In the genomic region with DNA sequence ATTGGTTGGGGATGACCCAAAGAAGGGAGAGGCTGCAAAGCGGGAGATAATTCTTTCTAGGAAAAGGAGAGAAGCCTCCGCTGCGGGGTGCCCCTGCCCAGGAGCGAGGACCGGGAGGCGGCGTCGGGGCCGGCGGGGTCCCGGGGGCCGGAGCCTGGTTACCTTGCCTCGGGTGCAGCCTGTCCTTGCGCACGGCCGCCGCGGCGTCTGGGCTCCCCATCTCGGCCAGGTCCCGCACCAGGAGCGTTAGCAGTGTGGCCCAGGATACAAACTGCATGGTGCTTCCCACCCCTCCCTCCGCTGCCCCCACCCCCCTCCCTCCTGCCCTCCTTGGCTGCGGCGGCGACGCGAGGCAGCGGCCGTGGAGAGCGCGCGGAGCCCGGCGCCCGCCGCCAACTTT, we compare ENCODE assay signal across 9 cellular contexts. TPM values are rescaled to one million over a fixed set of nuclear protein-coding genes. Genes with fewer than 3 reads are reported as not detected.
DNase-seq lines count a peak whose midpoint lies in the region; ATAC-seq and TF ChIP-seq lines count a peak whose summit lies in the region.
"Had no signal": no experiment of that assay in that cellular context is flagged by ENCODE, and none has a peak within 500 bp of the region (broad histone marks: within the 10 kb centered on the region; RNA-seq: fewer than 3 reads in every experiment).

No MANE protein-coding gene starts in this region.

- peak; percentile 7 for DNase-seq in HuH-7 (ENCODE audit: low spot score)
- no peak for DNase-seq in endodermal cell
- DNase-seq in lung (ENCODE audit: low spot score) = no peak
- DNase-seq in substantia nigra (lab: John Stamatoyannopoulos, UW) = peak in 8 of 49 donors; percentile 4 to 53 (median 22)
- DNase-seq in activated naive CD4-positive, alpha-beta T cell treated with anti-CD3 and anti-CD28 coated beads, Interleukin-2, amount 50 U/mL, for 72 hours (ENCODE audit: low spot score in 2 of 2) = no peak
- no peak for DNase-seq in epidermal melanocyte (ENCODE audit: insufficient read length, low spot score)
- DNase-seq in GM03348 (ENCODE audit: low spot score) = no peak
- DNase-seq: SHP77 had no signal

- H3K27me3 Mint-ChIP-seq in endodermal cell (ENCODE audit: insufficient read depth) = peaks cover 69% of the 10 kb centered on the region

- H3K4me1 ChIP-seq in endodermal cell (ENCODE audit: control insufficient read depth, insufficient read depth, low read length) = peaks cover 1% of the 10 kb centered on the region
- peaks cover 4 to 23% of the 10 kb centered on the region in 2 donors for H3K4me1 ChIP-seq in lung (ENCODE audit: control insufficient read depth in 2 of 2, insufficient read depth in 2 of 2, low read length in 2 of 2)

- H3K36me3 ChIP-seq in endodermal cell (ENCODE audit: control insufficient read depth, insufficient read depth, low read length) (no peaks in the 10 kb centered on the region), lung (ENCODE audit: control insufficient read depth in 2 of 2, insufficient read depth in 2 of 2, low read length in 2 of 2) (no peaks in the 10 kb centered on the region)

- H3K27ac Mint-ChIP-seq in endodermal cell = no peak overlapping the region
- no peak overlapping the region for H3K27ac Mint-ChIP-seq in activated naive CD4-positive, alpha-beta T cell treated with anti-CD3 and anti-CD28 coated beads, Interleukin-2, amount 50 U/mL, for 72 hours

- peaks cover 26% of the 10 kb centered on the region for H3K4me1 Mint-ChIP-seq in endodermal cell

- TF ChIP-seq CTCF in endodermal cell (conservative IDR thresholded peaks at IDR 0.05) (no peak), lung (IDR thresholded peaks at IDR 0.05; ENCODE audit: control extremely low read depth, extremely low read depth) (no peak)

- 0% methylated on average over 7 to 36 of the region's 37 CpGs for WGBS in endodermal cell (ENCODE audit: insufficient coverage in 1 of 2, insufficient read length in 1 of 2), 2 experiments
- WGBS in lung, 2 donors = 1 to 2% methylated on average over 23 to 37 of the region's 37 CpGs

- H3K4me3 Mint-ChIP-seq in endodermal cell = peak overlapping the region; percentile 73

- H3K9ac ChIP-seq in endodermal cell (ENCODE audit: extremely low read depth, low read length, poor library complexity, severe bottlenecking) = peak overlapping the region; percentile 68

- H3K27me3 ChIP-seq in endodermal cell (ENCODE audit: control insufficient read depth, insufficient read depth, low read length, poor library complexity, severe bottlenecking) = peaks cover 50% of the 10 kb centered on the region
- no peaks in the 10 kb centered on the region for H3K27me3 ChIP-seq in lung (ENCODE audit: control insufficient read depth, insufficient read depth)

- H3K36me3 Mint-ChIP-seq in endodermal cell (ENCODE audit: low read depth) = no peaks in the 10 kb centered on the region
- peaks cover 12 to 20% of the 10 kb centered on the region in 2 donors for H3K36me3 Mint-ChIP-seq in activated naive CD4-positive, alpha-beta T cell treated with anti-CD3 and anti-CD28 coated beads, Interleukin-2, amount 50 U/mL, for 72 hours

- peak; percentile 8 for ATAC-seq in lung (ENCODE audit: insufficient read depth, low FRiP score)
- no peak for ATAC-seq in HG03571 (IDR thresholded peaks at IDR 0.05; ENCODE audit: unreplicated experiment)
- ATAC-seq in activated naive CD4-positive, alpha-beta T cell treated with anti-CD3 and anti-CD28 coated beads, Interleukin-2, amount 50 U/mL, for 72 hours = no peak

- H3K27ac ChIP-seq in endodermal cell (ENCODE audit: low read depth, low read length) (no peak overlapping the region), lung (ENCODE audit: low read depth in 1 of 2, low read length in 1 of 2) (peak overlapping the region; percentile 91 to 93), substantia nigra (ENCODE audit: low read depth, low read length, poor library complexity, severe bottlenecking) (peak overlapping the region; percentile 26)

- H3K9me3 ChIP-seq in endodermal cell (ENCODE audit: control insufficient read depth, low read length) (no peaks in the 10 kb centered on the region), lung (ENCODE audit: control insufficient read depth in 2 of 2, insufficient read depth in 1 of 2, low read length in 1 of 2) (no peaks in the 10 kb centered on the region)

- H3K4me3 ChIP-seq in endodermal cell (ENCODE audit: low read length) (peak overlapping the region; percentile 91), lung (peak overlapping the region; percentile 78)

- H3K9me3 Mint-ChIP-seq in endodermal cell = no peaks in the 10 kb centered on the region
- H3K9me3 Mint-ChIP-seq in activated naive CD4-positive, alpha-beta T cell treated with anti-CD3 and anti-CD28 coated beads, Interleukin-2, amount 50 U/mL, for 72 hours = peaks cover 0 to 7% of the 10 kb centered on the region in 2 donors

RNA-seq across cellular contexts. Expression of a gene that starts 0.4 kb away (rescaled TPM):
- total RNA-seq in endodermal cell (10 to 100 TPM; 16.1 to 38.0 TPM), lung (10 to 100 TPM; 46.2 to 75.6 TPM)
- 15.5 TPM for polyA plus RNA-seq in endodermal cell (2013, experiment 1 of 2)
- polyA plus RNA-seq in endodermal cell (2013, experiment 2 of 2) = 16.4 TPM
- polyA plus RNA-seq in lung = 10 to 100 TPM; 29.9 to 39.6 TPM
- total RNA-seq in activated naive CD4-positive, alpha-beta T cell treated with anti-CD3 and anti-CD28 coated beads, Interleukin-2, amount 50 U/mL, for 72 hours = not detected

Comparison
In these comparisons a context has a peak if more than half of its experiments do, and no peak if none do; other contexts are left out.
1. RNA of a gene that starts 0.4 kb away (total RNA-seq): 46.2 to 75.6 TPM in lung and 16.1 to 38.0 TPM in endodermal cell; not detected in activated naive CD4-positive, alpha-beta T cell treated with anti-CD3 and anti-CD28 coated beads, Interleukin-2, amount 50 U/mL, for 72 hours; every median in the first group is over 10 times any median in the second.